20 cellular contexts compared by ENCODE assay signal in genomic region chr5:159641371-159642039, GRCh38.
DNase-seq lines count a peak whose midpoint lies in the region; ATAC-seq, FAIRE-seq and TF ChIP-seq lines count a peak whose summit lies in the region.
"Had no signal": no experiment of that assay in that cellular context is flagged by ENCODE, and none has a peak within 500 bp of the region (broad histone marks: within the 10 kb centered on the region; RNA-seq: fewer than 3 reads in every experiment).

No MANE protein-coding gene starts in this region.

- H3K4me1 ChIP-seq in DND-41 (ENCODE audit: insufficient read depth, low read length) = peaks cover 41% of the 10 kb centered on the region
- H3K4me1 ChIP-seq: HAP-1 had no signal

- no peaks in the 10 kb centered on the region for H3K36me3 Mint-ChIP-seq in stimulated activated effector memory CD8-positive, alpha-beta T cell treated with anti-CD3 and anti-CD28 coated beads, Interleukin-12 subunit alpha, Interleukin-12 subunit beta, amount 100 ng/mL, for 72 hours

- H2AFZ ChIP-seq in DND-41 (ENCODE audit: low read depth, low read length) = no peak overlapping the region
- H2AFZ ChIP-seq: PC-9 had no signal

- H3K36me3 ChIP-seq in DND-41 (ENCODE audit: insufficient read depth, low read length) = no peaks in the 10 kb centered on the region
- H3K36me3 ChIP-seq: HAP-1 had no signal

- no peak overlapping the region for H3K27ac Mint-ChIP-seq in stimulated activated effector memory CD8-positive, alpha-beta T cell treated with anti-CD3 and anti-CD28 coated beads, Interleukin-12 subunit alpha, Interleukin-12 subunit beta, amount 100 ng/mL, for 72 hours
- H3K27ac Mint-ChIP-seq: IgD-negative memory B cell had no signal

- H3K27ac ChIP-seq in DND-41 (ENCODE audit: low read length) = peak overlapping the region; percentile 43; the same call in 1 of the 2 replicates
- H3K27ac ChIP-seq: KMS-11, PC-9 had no signal

- H3K27me3 ChIP-seq in DND-41 (ENCODE audit: insufficient read depth, low read length, poor library complexity) = no peaks in the 10 kb centered on the region

- no peaks in the 10 kb centered on the region for H3K79me2 ChIP-seq in DND-41 (ENCODE audit: insufficient read depth, low read length)

- DNase-seq in DND-41 = no peak
- DNase-seq in Right ventricle myocardium superior = peak; percentile 57
- peak; percentile 66 for DNase-seq in left ventricle myocardium superior
- DNase-seq in stimulated activated effector memory CD8-positive, alpha-beta T cell treated with anti-CD3 and anti-CD28 coated beads, Interleukin-12 subunit alpha, Interleukin-12 subunit beta, amount 100 ng/mL, for 72 hours (ENCODE audit: low spot score in 2 of 2) = no peak
- DNase-seq in HTR-8/SVneo (ENCODE audit: insufficient read length, low spot score) = no peak
- no peak for DNase-seq in GM20000 (ENCODE audit: low spot score)
- DNase-seq in NCI-H2227 (lab: John Stamatoyannopoulos, UW; ENCODE audit: unreplicated experiment) = no peak
- DNase-seq: DMS153, GOT3, MM.1S, NCI-H1417, NCI-H1694, NCI-H2029 treated with DMSO at 0.1 percent for 48 hours, NCI-H2227 treated with DMSO at 0.1 percent for 48 hours, NCI-H526 treated with DMSO at 0.1 percent for 48 hours, PC-9, SHP77 had no signal

- no peak overlapping the region for H3K4me3 ChIP-seq in DND-41 (ENCODE audit: low read depth in 1 of 2, low read length in 2 of 2)
- H3K4me3 ChIP-seq: HAP-1, PC-9 had no signal

- H3K4me1 Mint-ChIP-seq in stimulated activated effector memory CD8-positive, alpha-beta T cell treated with anti-CD3 and anti-CD28 coated beads, Interleukin-12 subunit alpha, Interleukin-12 subunit beta, amount 100 ng/mL, for 72 hours = no peaks in the 10 kb centered on the region
- H3K4me1 Mint-ChIP-seq: IgD-negative memory B cell had no signal

- H3K4me3 Mint-ChIP-seq in stimulated activated effector memory CD8-positive, alpha-beta T cell treated with anti-CD3 and anti-CD28 coated beads, Interleukin-12 subunit alpha, Interleukin-12 subunit beta, amount 100 ng/mL, for 72 hours = no peak overlapping the region
- H3K4me3 Mint-ChIP-seq: IgD-negative memory B cell had no signal

- TF ChIP-seq CTCF in DND-41 (IDR thresholded peaks at IDR 0.05; ENCODE audit: borderline replicate concordance, extremely low read depth, low read length, poor library complexity, severe bottlenecking) (no peak), GM20000 (IDR thresholded peaks at IDR 0.05; ENCODE audit: extremely low read depth, missing control alignments) (no peak)

- no peak for FAIRE-seq in HTR-8/SVneo (lab: Jason Lieb, UNC)

- intact Hi-C loops in Right ventricle myocardium superior (cut with DNase I) = no loop called here
- intact Hi-C loops in left ventricle myocardium superior (cut with micrococcal nuclease) = no loop called here

- H3K9me3 Mint-ChIP-seq in stimulated activated effector memory CD8-positive, alpha-beta T cell treated with anti-CD3 and anti-CD28 coated beads, Interleukin-12 subunit alpha, Interleukin-12 subunit beta, amount 100 ng/mL, for 72 hours = peaks cover 7% of the 10 kb centered on the region

- no peaks in the 10 kb centered on the region for H3K9me3 ChIP-seq in DND-41 (ENCODE audit: insufficient read depth, low read length, severe bottlenecking)
- H3K9me3 ChIP-seq: HAP-1 had no signal

- H3K4me2 ChIP-seq in DND-41 (ENCODE audit: insufficient read depth, low read length) = no peak overlapping the region
- H3K4me2 ChIP-seq: KMS-11, PC-9 had no signal

- H3K9ac ChIP-seq in DND-41 (ENCODE audit: low read depth, low read length) = no peak overlapping the region
- H3K9ac ChIP-seq: KMS-11 had no signal

- ATAC-seq in DND-41 (ENCODE audit: insufficient read depth, low read depth) (no peak), Right ventricle myocardium superior (ENCODE audit: poor library complexity) (peak; percentile 70), left ventricle myocardium superior (peak; percentile 90)
- ATAC-seq in stimulated activated effector memory CD8-positive, alpha-beta T cell treated with anti-CD3 and anti-CD28 coated beads, Interleukin-12 subunit alpha, Interleukin-12 subunit beta, amount 100 ng/mL, for 72 hours = peak; percentile 16

- no peaks in the 10 kb centered on the region for H4K20me1 ChIP-seq in DND-41 (ENCODE audit: insufficient read depth, low read length)

Comparison
In these comparisons a context has a peak if more than half of its experiments do, and no peak if none do; other contexts are left out.
1. DNase-seq: peak in Right ventricle myocardium superior (single experiment) and left ventricle myocardium superior (single experiment); none in DND-41 (single experiment), stimulated activated effector memory CD8-positive, alpha-beta T cell treated with anti-CD3 and anti-CD28 coated beads, Interleukin-12 subunit alpha, Interleukin-12 subunit beta, amount 100 ng/mL, for 72 hours (0 of 2), HTR-8/SVneo (single experiment), GM20000 (single experiment) and NCI-H2227 (single experiment).